ENCODE assay signal across 22 cellular contexts in genomic region chr4:53659737-53660136, GRCh38.
DNase-seq lines count a peak whose midpoint lies in the region; ATAC-seq, FAIRE-seq and TF ChIP-seq lines count a peak whose summit lies in the region.
"Had no signal": no experiment of that assay in that cellular context is flagged by ENCODE, and none has a peak within 500 bp of the region (broad histone marks: within the 10 kb centered on the region; RNA-seq: fewer than 3 reads in every experiment).

No MANE protein-coding gene starts in this region.

- FAIRE-seq in GM12891 (lab: Jason Lieb, UNC) = no peak
- FAIRE-seq: A204.1, GM12878, GM19239, H54 had no signal

- intact Hi-C loops in heart right ventricle (cut with DNase I) (loop anchor here in 1 of 10 donors (5.0 kb wide), 1 partner anchor 167 kb away; no protein-coding TSS in a partner anchor), cardiac septum (cut with DNase I) (no loop called here)

- DNase-seq in heart right ventricle (no peak), cardiac septum (ENCODE audit: low spot score) (no peak), fibroblast of villous mesenchyme (ENCODE audit: low read depth) (peak; percentile 54), GM12891 (ENCODE audit: insufficient read length, low spot score) (no peak), RWPE1 (ENCODE audit: low spot score) (no peak)
- DNase-seq: ACHN; BE2C; C1 segment of cervical spinal cord; CD4-positive, CD25-positive, alpha-beta regulatory T cell; CD8-positive, alpha-beta memory T cell; COR-L47; DMS 273 treated with DMSO at 0.1 percent for 48 hours; DMS53; DND-41; EL; GM23248; HCEC 1CT had no signal

- H3K9me3 ChIP-seq in heart right ventricle (peaks cover 0 to 4% (median 0%) of the 10 kb centered on the region in 11 donors), muscle layer of duodenum (ENCODE audit: control insufficient read depth in 1 of 2, low read length in 2 of 2) (no peaks in the 10 kb centered on the region)

- TF ChIP-seq CTCF in heart right ventricle (IDR thresholded peaks at IDR 0.05) (no peak), fibroblast of villous mesenchyme (IDR thresholded peaks at IDR 0.05; ENCODE audit: insufficient read depth, low read depth, low read length) (no peak), RWPE1 (conservative IDR thresholded peaks at IDR 0.05; ENCODE audit: low read depth) (no peak)

- no peaks in the 10 kb centered on the region for H3K36me3 ChIP-seq in heart right ventricle
- no peaks in the 10 kb centered on the region for H3K36me3 ChIP-seq in muscle layer of duodenum (ENCODE audit: control insufficient read depth in 1 of 2, insufficient read depth in 2 of 2, low read length in 2 of 2)
- H3K36me3 ChIP-seq: BE2C had no signal

- CTCF ChIA-PET in RWPE1 (lab: Yijun Ruan, JAX) = no interaction called here

- TF ChIP-seq POLR2A in GM12891 (IDR thresholded peaks at IDR 0.05; ENCODE audit: low read depth, low read length) = no peak

- POLR2A ChIA-PET in RWPE1 (lab: Yijun Ruan, JAX; ENCODE audit: low non-redundant PET) = no interaction called here

- no peak overlapping the region for H3K4me3 ChIP-seq in heart right ventricle
- H3K4me3 ChIP-seq in fibroblast of villous mesenchyme (ENCODE audit: low read depth, low read length) = no peak overlapping the region
- H3K4me3 ChIP-seq in muscle layer of duodenum (ENCODE audit: low read depth in 1 of 2, low read length in 2 of 2) = no peak overlapping the region
- H3K4me3 ChIP-seq: GM12878, GM23248 had no signal

- H3K27ac ChIP-seq in heart right ventricle (no peak overlapping the region), muscle layer of duodenum (ENCODE audit: low read length) (peak overlapping the region; percentile 3), RWPE1 (no peak overlapping the region)
- H3K27ac ChIP-seq: GM23248 had no signal

- H3K4me1 ChIP-seq in heart right ventricle = peaks cover 0 to 17% (median 2%) of the 10 kb centered on the region in 9 donors
- peaks cover under 1 to 8% of the 10 kb centered on the region in 2 donors for H3K4me1 ChIP-seq in muscle layer of duodenum (ENCODE audit: control insufficient read depth in 1 of 2, insufficient read depth in 2 of 2, low read length in 2 of 2)
- H3K4me1 ChIP-seq: BE2C had no signal

- 37 to 58% methylated on average over 2 of the region's 2 CpGs for WGBS in heart right ventricle, 2 donors

- no peaks in the 10 kb centered on the region for H3K27me3 ChIP-seq in heart right ventricle
- H3K27me3 ChIP-seq in muscle layer of duodenum (ENCODE audit: low read depth, low read length) = no peaks in the 10 kb centered on the region
- H3K27me3 ChIP-seq: BE2C had no signal

- peak in 5 of 8 donors; percentile 34 to 78 (median 52) for ATAC-seq in heart right ventricle
- ATAC-seq: GM12878 had no signal

TF ChIP-seq in GM12891, 5 proteins besides CTCF, POLR2A, EP300 and RAD21:
- TF ChIP-seq PAX5 (IDR thresholded peaks at IDR 0.05; ENCODE audit: insufficient read depth, low read length, severe bottlenecking) = no peak
- no peak for TF ChIP-seq TAF1 (IDR thresholded peaks at IDR 0.05; ENCODE audit: low read depth, low read length)
- no peak for TF ChIP-seq POU2F2 (IDR thresholded peaks at IDR 0.05; ENCODE audit: low read depth, low read length)
TF ChIP-seq in GM12891: peak in this region for 0.
